Comparison of ENCODE assay signal across 17 cellular contexts in genomic region chr15:83850015-83850414, GRCh38.
A peak's percentile ranks its signal among the peaks of the same experiment; 100 is the strongest.
DNase-seq lines count a peak whose midpoint lies in the region; TF ChIP-seq lines count a peak whose summit lies in the region.
"Had no signal": no experiment of that assay in that cellular context is flagged by ENCODE, and none has a peak within 500 bp of the region (broad histone marks: within the 10 kb centered on the region; RNA-seq: fewer than 3 reads in every experiment).

No MANE protein-coding gene starts in this region.

- TF ChIP-seq CTCF in fibroblast of lung (conservative IDR thresholded peaks at IDR 0.05 in 1 of 2, IDR thresholded peaks at IDR 0.05 in 1 of 2; ENCODE audit: low read depth in 1 of 2, low read length in 2 of 2): no peak

- H3K27me3 ChIP-seq in fibroblast of lung (ENCODE audit: control insufficient read depth, insufficient read depth, low read length): no peaks in the 10 kb centered on the region
- no peaks in the 10 kb centered on the region for H3K27me3 ChIP-seq in skeletal muscle satellite cell (ENCODE audit: control insufficient read depth, insufficient read depth, low read length)

- no peaks in the 10 kb centered on the region for H4K20me1 ChIP-seq in fibroblast of lung (ENCODE audit: control insufficient read depth, extremely low read depth, insufficient read depth, low read length)

- no peaks in the 10 kb centered on the region for H3K9me3 ChIP-seq in fibroblast of lung (ENCODE audit: control insufficient read depth, insufficient read depth, low read depth, low read length)
- no peaks in the 10 kb centered on the region for H3K9me3 ChIP-seq in skeletal muscle satellite cell (replicated peaks; ENCODE audit: low read length)

- H3K4me2 ChIP-seq in fibroblast of lung (ENCODE audit: extremely low read depth, insufficient read depth, low read length): peak overlapping the region; percentile 28
- H3K4me2 ChIP-seq in skeletal muscle satellite cell (ENCODE audit: low read length): peak overlapping the region; percentile 45

- no peak overlapping the region for H3K4me3 ChIP-seq in fibroblast of lung (replicated peaks in 1 of 4; ENCODE audit: control extremely low read depth in 1 of 4, insufficient read depth in 1 of 4, low read depth in 3 of 4, low read length in 4 of 4)
- H3K4me3 ChIP-seq in skeletal muscle satellite cell (ENCODE audit: low read length): no peak overlapping the region
- H3K4me3 ChIP-seq: GM12878, PC-9 had no signal

- no peak overlapping the region for H3K9ac ChIP-seq in fibroblast of lung (ENCODE audit: insufficient read depth, low read length)
- no peak overlapping the region for H3K9ac ChIP-seq in skeletal muscle satellite cell (ENCODE audit: low read depth, low read length)

- no peaks in the 10 kb centered on the region for H3K79me2 ChIP-seq in fibroblast of lung (ENCODE audit: control insufficient read depth, insufficient read depth, low read length)

- H2AFZ ChIP-seq in fibroblast of lung (ENCODE audit: low read length): peak overlapping the region; percentile 18
- H2AFZ ChIP-seq: PC-9 had no signal

- DNase-seq in DMS 273 (lab: John Stamatoyannopoulos, UW; ENCODE audit: unreplicated experiment) (peak; percentile 52), DMS 273 treated with DMSO at 0.1 percent for 48 hours (lab: John Stamatoyannopoulos, UW) (no peak), NCI-H82 treated with DMSO at 0.1 percent for 48 hours (lab: John Stamatoyannopoulos, UW; ENCODE audit: unreplicated experiment) (peak; percentile 95), fibroblast of lung (ENCODE audit: low read depth in 2 of 2) (no peak), DMS153 treated with DMSO at 0.1 percent for 48 hours (lab: John Stamatoyannopoulos, UW; ENCODE audit: unreplicated experiment) (no peak), middle frontal gyrus (ENCODE audit: extremely low spot score, low spot score) (no peak), NCI-H2196 (lab: John Stamatoyannopoulos, UW; ENCODE audit: unreplicated experiment) (no peak)
- DNase-seq: DMS53, HCEC 1CT, NCI-H146, NCI-H226, NCI-H69, PC-9, SHP77 had no signal

- H3K4me1 ChIP-seq in fibroblast of lung (ENCODE audit: control insufficient read depth, extremely low read depth, insufficient read depth, low read length) (peaks cover 23% of the 10 kb centered on the region), skeletal muscle satellite cell (ENCODE audit: control insufficient read depth, insufficient read depth, low read length) (peaks cover 58% of the 10 kb centered on the region)

- no peak overlapping the region for H3K27ac ChIP-seq in fibroblast of lung (ENCODE audit: insufficient read depth, low read length)
- H3K27ac ChIP-seq: 22Rv1, PC-9 had no signal

- H3K36me3 ChIP-seq in fibroblast of lung (ENCODE audit: control insufficient read depth, insufficient read depth, low read length): no peaks in the 10 kb centered on the region
- no peaks in the 10 kb centered on the region for H3K36me3 ChIP-seq in skeletal muscle satellite cell (ENCODE audit: insufficient read depth, low read length)

Comparison
In these comparisons a context has a peak if more than half of its experiments do, and no peak if none do; other contexts are left out.
1. DNase-seq: peak in DMS 273 (single experiment) and NCI-H82 treated with DMSO at 0.1 percent for 48 hours (single experiment); none in DMS 273 treated with DMSO at 0.1 percent for 48 hours (single experiment), fibroblast of lung (0 of 2), DMS153 treated with DMSO at 0.1 percent for 48 hours (single experiment), middle frontal gyrus (single experiment) and NCI-H2196 (single experiment).